Comparison of ENCODE assay signal across 16 cellular contexts in genomic region chr7:4236389-4236788, GRCh38.
"Had no signal": no experiment of that assay in that cellular context is flagged by ENCODE, and none has a peak within 500 bp of the region (broad histone marks: within the 10 kb centered on the region; RNA-seq: fewer than 3 reads in every experiment).

No MANE protein-coding gene starts in this region.

- H3K27me3 ChIP-seq: esophagus muscularis mucosa, gastrocnemius medialis, vagina had no signal

- H3K9ac ChIP-seq: parathyroid adenoma had no signal

- H3K79me2 ChIP-seq: parathyroid adenoma had no signal

- H3K4me3 Mint-ChIP-seq: naive thymus-derived CD8-positive, alpha-beta T cell; stimulated activated naive B cell treated with anti-CD40 and anti-IgM and Interleukin-4, amounts not matched to agents 10 μg/mL and 1 μg/mL and 100 μg/mL, for 72 hours; type B pancreatic cell had no signal

- H2AFZ ChIP-seq: parathyroid adenoma had no signal

- H3K9me3 ChIP-seq: esophagus muscularis mucosa, gastrocnemius medialis, mucosa of descending colon, vagina had no signal

- H3K4me3 ChIP-seq: esophagus muscularis mucosa, gastrocnemius medialis, mucosa of descending colon, skin epidermis, vagina had no signal

- H3K27ac Mint-ChIP-seq: stimulated activated naive B cell treated with anti-CD40 and anti-IgM and Interleukin-4, amounts not matched to agents 10 μg/mL and 1 μg/mL and 100 μg/mL, for 72 hours; type B pancreatic cell had no signal

- H3K27ac ChIP-seq: epithelial cell of prostate, esophagus muscularis mucosa, gastrocnemius medialis, parathyroid adenoma, skin epidermis, vagina had no signal

- H3K27me3 Mint-ChIP-seq: stimulated activated naive B cell treated with anti-CD40 and anti-IgM and Interleukin-4, amounts not matched to agents 10 μg/mL and 1 μg/mL and 100 μg/mL, for 72 hours; type B pancreatic cell had no signal

- H3K9me3 Mint-ChIP-seq: naive thymus-derived CD8-positive, alpha-beta T cell; stimulated activated naive B cell treated with anti-CD40 and anti-IgM and Interleukin-4, amounts not matched to agents 10 μg/mL and 1 μg/mL and 100 μg/mL, for 72 hours; type B pancreatic cell had no signal

- H3K36me3 ChIP-seq: gastrocnemius medialis, vagina had no signal

- ATAC-seq: gastrocnemius medialis; mucosa of descending colon; naive thymus-derived CD8-positive, alpha-beta T cell; sciatic nerve; stimulated activated naive B cell treated with anti-CD40 and anti-IgM and Interleukin-4, amounts not matched to agents 10 μg/mL and 1 μg/mL and 100 μg/mL, for 72 hours had no signal

- H3K36me3 Mint-ChIP-seq: naive thymus-derived CD8-positive, alpha-beta T cell; stimulated activated naive B cell treated with anti-CD40 and anti-IgM and Interleukin-4, amounts not matched to agents 10 μg/mL and 1 μg/mL and 100 μg/mL, for 72 hours; type B pancreatic cell had no signal

- H3K4me1 ChIP-seq: esophagus muscularis mucosa, gastrocnemius medialis, parathyroid adenoma, vagina had no signal

- DNase-seq: effector memory CD4-positive, alpha-beta T cell; gastrocnemius medialis; islet precursor cell; mammary epithelial cell; mucosa of descending colon; naive thymus-derived CD8-positive, alpha-beta T cell; stimulated activated CD4-positive, alpha-beta T cell treated with anti-CD3 and anti-CD28 coated beads, Interleukin-2, amount 100 ng/mL, for 24 hours; stimulated activated CD4-positive, alpha-beta T cell treated with anti-CD3 and anti-CD28 coated beads, Interleukin-4, amount 100 ng/mL, for 4 hours; stimulated activated naive B cell treated with anti-CD40 and anti-IgM and Interleukin-4, amounts not matched to agents 10 μg/mL and 1 μg/mL and 100 μg/mL, for 72 hours had no signal
